13 cellular contexts compared by ENCODE assay signal in the genomic region with DNA sequence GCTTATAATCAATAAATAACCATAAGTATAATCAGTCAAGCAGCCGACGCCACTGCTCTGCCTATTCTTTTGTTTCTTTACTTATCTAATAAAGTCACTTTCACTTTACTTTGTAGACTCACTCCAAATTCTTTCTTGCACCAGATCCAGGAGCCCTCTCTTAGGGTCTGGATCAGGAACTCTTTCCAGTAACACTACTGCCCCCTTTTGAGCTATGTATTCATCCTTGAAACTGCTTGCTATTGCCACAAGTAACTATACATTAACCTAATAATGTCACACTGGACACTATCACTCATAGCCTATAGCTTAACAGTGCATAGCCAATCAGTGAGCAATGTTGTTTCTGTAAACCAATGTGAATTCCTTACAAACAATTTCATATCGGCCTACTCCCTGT. TPM values are rescaled to one million over a fixed set of nuclear protein-coding genes. Genes with fewer than 3 reads are reported as not detected.
DNase-seq lines count a peak whose midpoint lies in the region; ATAC-seq and TF ChIP-seq lines count a peak whose summit lies in the region.
"Had no signal": no experiment of that assay in that cellular context is flagged by ENCODE, and none has a peak within 500 bp of the region (broad histone marks: within the 10 kb centered on the region; RNA-seq: fewer than 3 reads in every experiment).

No MANE protein-coding gene starts in this region.

- peaks cover 0 to 55% (median 37%) of the 10 kb centered on the region in 9 donors for H3K4me1 ChIP-seq in heart right ventricle
- no peaks in the 10 kb centered on the region for H3K4me1 ChIP-seq in Panc1 (ENCODE audit: control insufficient read depth, insufficient read depth, low read length)
- peaks cover 33% of the 10 kb centered on the region for H3K4me1 ChIP-seq in smooth muscle cell (ENCODE audit: low read depth)
- H3K4me1 ChIP-seq in left lung, result peaks cover 4 to 26% of the 10 kb centered on the region in 2 donors

- peak in 7 of 9 donors; percentile 13 to 60 (median 33) for TF ChIP-seq CTCF in heart right ventricle (IDR thresholded peaks at IDR 0.05)
- peak; percentile 5; the same call in 1 of the 2 replicates for TF ChIP-seq CTCF in Panc1 (IDR thresholded peaks at IDR 0.05)
- TF ChIP-seq CTCF in fibroblast of pulmonary artery (IDR thresholded peaks at IDR 0.05; ENCODE audit: low read length, missing control alignments), result peak; percentile 48
- TF ChIP-seq CTCF in smooth muscle cell (IDR thresholded peaks at IDR 0.05; ENCODE audit: borderline replicate concordance, insufficient read depth, poor library complexity, severe bottlenecking), result no peak
- peak in 1 of 2 donors; percentile 10 for TF ChIP-seq CTCF in left lung (IDR thresholded peaks at IDR 0.05)

- peaks cover 0 to 50% (median 0%) of the 10 kb centered on the region in 7 donors for H3K27me3 ChIP-seq in heart right ventricle
- H3K27me3 ChIP-seq in Panc1 (ENCODE audit: control insufficient read depth, insufficient read depth, low read length), result peaks cover 12% of the 10 kb centered on the region
- H3K27me3 ChIP-seq in smooth muscle cell (ENCODE audit: low read depth), result no peaks in the 10 kb centered on the region
- H3K27me3 ChIP-seq in left lung, result peaks cover 29 to 55% of the 10 kb centered on the region in 2 donors

- DNase-seq in heart right ventricle, result no peak
- no peak for DNase-seq in cardiac septum (ENCODE audit: low spot score)
- no peak for DNase-seq in Panc1 (ENCODE audit: low read depth, low spot score)
- DNase-seq in fibroblast of pulmonary artery (ENCODE audit: low read depth), result peak; percentile 76
- no peak for DNase-seq in smooth muscle cell (lab: John Stamatoyannopoulos, UW; ENCODE audit: unreplicated experiment)
- DNase-seq in NCI-H2081 treated with DMSO at 0.1 percent for 48 hours (lab: John Stamatoyannopoulos, UW), result no peak
- no peak for DNase-seq in CD1c-positive myeloid dendritic cell (ENCODE audit: extremely low spot score)
- no peak for DNase-seq in left lung
- DNase-seq: KBM-7, NCI-H345, SIG-M5 had no signal

- no peak overlapping the region for H3K4me2 ChIP-seq in smooth muscle cell

- intact Hi-C loops in heart right ventricle (cut with DNase I), result loop anchor here in 3 of 10 donors (5.0 kb wide), 3 partner anchors 56 to 74 kb away; no protein-coding TSS in a partner anchor
- intact Hi-C loops in cardiac septum (cut with DNase I), result loop anchor here (5.0 kb wide), 1 partner anchor 61 kb away; no protein-coding TSS in a partner anchor
- intact Hi-C loops in Panc1 (cut with micrococcal nuclease; ENCODE audit: unreplicated experiment), result no loop called here
- intact Hi-C loops in left lung (cut with DNase I), result no loop called here

- no peak for ATAC-seq in heart right ventricle
- no peak for ATAC-seq in Panc1
- ATAC-seq in left lung, result no peak
- ATAC-seq: activated CD4-positive, CD25-positive, alpha-beta regulatory T cell treated with anti-CD3 and anti-CD28 coated beads, Interleukin-2, amount 50 U/mL, for 24 hours had no signal

- no TSS peak for BruUV-seq in Panc1 (replicated peaks; lab: Mats Ljungman, UMichigan)

- WGBS in heart right ventricle, 2 donors, result 26 to 31% methylated on average over 3 of the region's 3 CpGs
- 55% methylated on average over 3 of the region's 3 CpGs for WGBS in smooth muscle cell (ENCODE audit: low lambda C conversion rate)

- in situ Hi-C loops in Panc1 (cut with HindIII; ENCODE audit: low pct_unique_long_range_greater_than_20kb, low sequenced_read_pairs), result no loop called here

- POLR2A ChIA-PET in Panc1 (lab: Charles Lee), result interaction anchor here (0.8 kb wide), 1 partner anchor 10 kb away, joined by 3 read pairs; no protein-coding TSS in a partner anchor

- H4K20me1 ChIP-seq in smooth muscle cell (ENCODE audit: low read depth), result peaks cover 11% of the 10 kb centered on the region

- no peaks in the 10 kb centered on the region for H3K9me3 ChIP-seq in heart right ventricle
- no peaks in the 10 kb centered on the region for H3K9me3 ChIP-seq in Panc1 (ENCODE audit: control insufficient read depth, insufficient read depth, low read depth, low read length)
- no peaks in the 10 kb centered on the region for H3K9me3 ChIP-seq in smooth muscle cell (replicated peaks; ENCODE audit: low read depth)
- H3K9me3 ChIP-seq in left lung, result no peaks in the 10 kb centered on the region

- peaks cover 19% of the 10 kb centered on the region for H3F3A ChIP-seq in smooth muscle cell (ENCODE audit: low read depth)

- no peak overlapping the region for H3K9ac ChIP-seq in smooth muscle cell (ENCODE audit: low read depth)

- H3K4me3 ChIP-seq in heart right ventricle (no peak overlapping the region), Panc1 (ENCODE audit: low read depth in 2 of 2, low read length in 2 of 2) (no peak overlapping the region), fibroblast of pulmonary artery (replicated peaks; ENCODE audit: low read depth, low read length) (no peak overlapping the region), smooth muscle cell (no peak overlapping the region), left lung (no peak overlapping the region)

- no peak overlapping the region for H2AFZ ChIP-seq in smooth muscle cell (ENCODE audit: low read depth)

- peaks cover 19% of the 10 kb centered on the region for H3K79me2 ChIP-seq in smooth muscle cell (ENCODE audit: low read depth)

- H3K36me3 ChIP-seq in heart right ventricle (peaks cover 0 to 2% (median 0%) of the 10 kb centered on the region in 9 donors), Panc1 (ENCODE audit: control insufficient read depth, insufficient read depth, low read length) (no peaks in the 10 kb centered on the region; the same call in 1 of the 2 replicates), smooth muscle cell (ENCODE audit: low read depth) (no peaks in the 10 kb centered on the region), left lung (no peaks in the 10 kb centered on the region)

- H3K27ac ChIP-seq in heart right ventricle (no peak overlapping the region), Panc1 (ENCODE audit: low read length) (no peak overlapping the region), smooth muscle cell (ENCODE audit: low read depth) (peak overlapping the region; percentile 89), left lung (no peak overlapping the region)

- CTCF ChIA-PET in Panc1 (lab: Charles Lee), result no interaction called here

RNA-seq across cellular contexts. Expression of gene NID2, which starts 2.8 kb away (rescaled TPM):
- total RNA-seq in heart right ventricle (10 to 100 TPM; 26.6 to 66.0 (median 39.2) TPM), cardiac septum (37.3 TPM), Panc1 (2021; ENCODE audit: unreplicated experiment) (0.36 TPM), smooth muscle cell (217 and 229 TPM in 2 replicates), left lung (10 to 100 TPM; 25.0 to 30.7 TPM)
- polyA plus RNA-seq in heart right ventricle (10 to 100 TPM; 15.1 to 29.8 TPM), smooth muscle cell (130 and 196 TPM in 2 replicates)
- not detected for polyA plus RNA-seq in Panc1 (2012; ENCODE audit: insufficient read length)
- polyA plus RNA-seq: CD14-positive monocyte had no signal

Comparison
In these comparisons a context has a peak if more than half of its experiments do, and no peak if none do; other contexts are left out.
1. RNA of gene NID2, which starts 2.8 kb away (total RNA-seq): 217 to 229 TPM in smooth muscle cell, 26.6 to 66.0 TPM in heart right ventricle, 37.3 TPM in cardiac septum (single experiment) and 25.0 to 30.7 TPM in left lung; 0.36 TPM in Panc1 (single experiment); every median in the first group is over 10 times any median in the second.